Comparison of ENCODE assay signal across 13 cellular contexts in genomic region chr3:50625131-50625878, GRCh38. TPM values are rescaled to one million over a fixed set of nuclear protein-coding genes. Genes with fewer than 3 reads are reported as not detected.
DNase-seq lines count a peak whose midpoint lies in the region; ATAC-seq, FAIRE-seq and TF ChIP-seq lines count a peak whose summit lies in the region.
"Had no signal": no experiment of that assay in that cellular context is flagged by ENCODE, and none has a peak within 500 bp of the region (broad histone marks: within the 10 kb centered on the region; RNA-seq: fewer than 3 reads in every experiment).

No MANE protein-coding gene starts in this region.

- H4K20me1 ChIP-seq in H9 (ENCODE audit: control insufficient read depth, insufficient read depth, insufficient read length) = no peaks in the 10 kb centered on the region

- H3K27ac ChIP-seq in H9 (ENCODE audit: insufficient read length, low read depth, low read length) (no peak overlapping the region), mesendoderm (ENCODE audit: low read depth, low read length) (no peak overlapping the region)
- H3K27ac ChIP-seq: GM23248, KMS-11 had no signal

- H2AK5ac ChIP-seq in H9 (ENCODE audit: insufficient read length, low read length) (no peak overlapping the region), mesendoderm (ENCODE audit: low read length) (no peak overlapping the region)

- no peak overlapping the region for H2BK20ac ChIP-seq in H9 (ENCODE audit: low read depth, low read length, poor library complexity, severe bottlenecking)

- TF ChIP-seq CTCF in CD14-positive monocyte (IDR thresholded peaks at IDR 0.05) (no peak), H9 (conservative IDR thresholded peaks at IDR 0.05) (no peak)

- no peak overlapping the region for H2BK15ac ChIP-seq in H9 (ENCODE audit: low read depth, low read length)
- H2BK15ac ChIP-seq in mesendoderm (replicated peaks; ENCODE audit: low read depth) = no peak overlapping the region

- no peaks in the 10 kb centered on the region for H3K9me3 Mint-ChIP-seq in CD14-positive monocyte
- H3K9me3 Mint-ChIP-seq in H9 = no peaks in the 10 kb centered on the region
- no peaks in the 10 kb centered on the region for H3K9me3 Mint-ChIP-seq in activated T-helper 2 cell treated with anti-CD3 and anti-CD28 coated beads, Interferon-gamma antibody, Interleukin-2, Interleukin-4, amounts not matched to agents 10 μg/mL and 5 μg/mL and 100 μg/mL, durations not matched to agents 14 hours and 24 hours and 36 hours
- H3K9me3 Mint-ChIP-seq: central memory CD8-positive, alpha-beta T cell had no signal

- no peak overlapping the region for H4K91ac ChIP-seq in H9 (ENCODE audit: insufficient read length, low read depth, low read length)

- no peak for DNase-seq in CD14-positive monocyte (ENCODE audit: low spot score)
- DNase-seq in H9 = no peak
- no peak for DNase-seq in activated T-helper 2 cell treated with anti-CD3 and anti-CD28 coated beads, Interferon-gamma antibody, Interleukin-2, Interleukin-4, amounts not matched to agents 10 μg/mL and 5 μg/mL and 100 μg/mL, durations not matched to agents 14 hours and 24 hours and 36 hours (ENCODE audit: low spot score)
- no peak for DNase-seq in mesendoderm
- DNase-seq in frontal cortex (ENCODE audit: low spot score in 2 of 2) = no peak
- DNase-seq: GM23248; NCI-H2029 treated with DMSO at 0.1 percent for 48 hours; stimulated activated CD4-positive, alpha-beta T cell treated with anti-CD3 and anti-CD28 coated beads, Interleukin-2, amount 100 ng/mL, for 24 hours had no signal

- H3K79me1 ChIP-seq in H9 (ENCODE audit: insufficient read depth, low read depth, low read length, poor library complexity, severe bottlenecking) (peaks cover 2% of the 10 kb centered on the region), mesendoderm (ENCODE audit: low read length) (peaks cover 9% of the 10 kb centered on the region)

- peaks cover 53 to 86% of the 10 kb centered on the region in 2 donors for H3K36me3 Mint-ChIP-seq in CD14-positive monocyte
- peaks cover 0 to 26% (median 23%) of the 10 kb centered on the region in 3 experiments; a peak in 6 of 7 replicates for H3K36me3 Mint-ChIP-seq in H9 (ENCODE audit: insufficient read depth in 1 of 3, low read depth in 3 of 3)
- peaks cover 76% of the 10 kb centered on the region for H3K36me3 Mint-ChIP-seq in activated T-helper 2 cell treated with anti-CD3 and anti-CD28 coated beads, Interferon-gamma antibody, Interleukin-2, Interleukin-4, amounts not matched to agents 10 μg/mL and 5 μg/mL and 100 μg/mL, durations not matched to agents 14 hours and 24 hours and 36 hours (ENCODE audit: low read depth)

- H3K27me3 Mint-ChIP-seq in CD14-positive monocyte (ENCODE audit: low read depth in 3 of 3) (peaks cover 0 to 2% (median 0%) of the 10 kb centered on the region in 3 donors), H9 (ENCODE audit: low read depth) (no peaks in the 10 kb centered on the region)
- H3K27me3 Mint-ChIP-seq in activated T-helper 2 cell treated with anti-CD3 and anti-CD28 coated beads, Interferon-gamma antibody, Interleukin-2, Interleukin-4, amounts not matched to agents 10 μg/mL and 5 μg/mL and 100 μg/mL, durations not matched to agents 14 hours and 24 hours and 36 hours (ENCODE audit: low read depth) = no peaks in the 10 kb centered on the region
- H3K27me3 Mint-ChIP-seq: central memory CD8-positive, alpha-beta T cell had no signal

- H3K23ac ChIP-seq in H9 (ENCODE audit: insufficient read length, low read depth, low read length) (no peak overlapping the region), mesendoderm (ENCODE audit: low read length) (no peak overlapping the region)

- ATAC-seq in GM21526 (IDR thresholded peaks at IDR 0.05; ENCODE audit: low FRiP score, unreplicated experiment) = no peak
- ATAC-seq in GM21619 (IDR thresholded peaks at IDR 0.05; ENCODE audit: unreplicated experiment) = no peak
- no peak for ATAC-seq in HG02759 (IDR thresholded peaks at IDR 0.05; ENCODE audit: unreplicated experiment)

- H3T11ph ChIP-seq in H9 (ENCODE audit: low read length) = no peak overlapping the region

- H2BK5ac ChIP-seq in H9 (ENCODE audit: insufficient read length, low read length) (no peak overlapping the region), mesendoderm (ENCODE audit: low read length) (no peak overlapping the region)

- H3K36me3 ChIP-seq in mesendoderm (ENCODE audit: control insufficient read depth, insufficient read depth, low read length) = no peaks in the 10 kb centered on the region

- no peak for FAIRE-seq in frontal cortex (lab: Jason Lieb, UNC)

- no peak overlapping the region for H3K9ac ChIP-seq in H9 (ENCODE audit: extremely low read depth, insufficient read length, low read length)
- no peak overlapping the region for H3K9ac ChIP-seq in mesendoderm (ENCODE audit: low read length)
- H3K9ac ChIP-seq: GM23248, KMS-11 had no signal

- H3K27ac Mint-ChIP-seq in CD14-positive monocyte (peak overlapping the region; percentile 79 to 99 (median 98)), H9 (peak overlapping the region; percentile 48 to 93 (median 90); a peak in 6 of 7 replicates)
- peak overlapping the region; percentile 90 for H3K27ac Mint-ChIP-seq in activated T-helper 2 cell treated with anti-CD3 and anti-CD28 coated beads, Interferon-gamma antibody, Interleukin-2, Interleukin-4, amounts not matched to agents 10 μg/mL and 5 μg/mL and 100 μg/mL, durations not matched to agents 14 hours and 24 hours and 36 hours

- H3K4me1 Mint-ChIP-seq in CD14-positive monocyte (peaks cover 96% of the 10 kb centered on the region), H9 (peaks cover 54 to 59% of the 10 kb centered on the region in 2 experiments)
- H3K4me1 Mint-ChIP-seq in activated T-helper 2 cell treated with anti-CD3 and anti-CD28 coated beads, Interferon-gamma antibody, Interleukin-2, Interleukin-4, amounts not matched to agents 10 μg/mL and 5 μg/mL and 100 μg/mL, durations not matched to agents 14 hours and 24 hours and 36 hours (ENCODE audit: low read depth) = peaks cover 85% of the 10 kb centered on the region

- intact Hi-C loops in CD14-positive monocyte (cut with micrococcal nuclease) = no loop called here
- intact Hi-C loops in activated T-helper 2 cell treated with anti-CD3 and anti-CD28 coated beads, Interferon-gamma antibody, Interleukin-2, Interleukin-4, amounts not matched to agents 10 μg/mL and 5 μg/mL and 100 μg/mL, durations not matched to agents 14 hours and 24 hours and 36 hours (cut with micrococcal nuclease) = no loop called here

- H2BK120ac ChIP-seq in H9 (ENCODE audit: low read depth, low read length, poor library complexity, severe bottlenecking) (no peak overlapping the region), mesendoderm (ENCODE audit: low read depth, low read length) (no peak overlapping the region)

- H3K14ac ChIP-seq in H9 (ENCODE audit: insufficient read depth, low read length) = no peak overlapping the region

- no peak overlapping the region for H3K18ac ChIP-seq in H9 (ENCODE audit: insufficient read length, low read depth, low read length)
- H3K18ac ChIP-seq in mesendoderm (ENCODE audit: low read length) = no peak overlapping the region

- no peak overlapping the region for H2BK12ac ChIP-seq in H9 (ENCODE audit: insufficient read length, low read depth, low read length)

- no CpG with 5 or more reads among the region's 16 CpGs for WGBS in H9 (ENCODE audit: extremely low coverage, insufficient read length, low lambda C conversion rate)
- WGBS in mesendoderm (ENCODE audit: extremely low coverage, insufficient coverage, low lambda C conversion rate) = no CpG with 5 or more reads among the region's 16 CpGs

- H3K4me2 ChIP-seq in H9 (ENCODE audit: insufficient read depth, insufficient read length, low read length) (no peak overlapping the region), mesendoderm (ENCODE audit: low read length) (no peak overlapping the region)
- H3K4me2 ChIP-seq: KMS-11 had no signal

- no peaks in the 10 kb centered on the region; the same call in 1 of the 2 replicates for H3K4me1 ChIP-seq in H9 (ENCODE audit: insufficient read depth, low read length)
- peaks cover 8% of the 10 kb centered on the region for H3K4me1 ChIP-seq in mesendoderm (ENCODE audit: control insufficient read depth, low read depth, low read length)

- H3K23me2 ChIP-seq in H9 (ENCODE audit: insufficient read length, low read depth, low read length, poor library complexity, severe bottlenecking) = no peaks in the 10 kb centered on the region

- H3K27me3 ChIP-seq in H9 (ENCODE audit: insufficient read depth, low read length) (no peaks in the 10 kb centered on the region), mesendoderm (ENCODE audit: insufficient read depth, low read length, poor library complexity) (no peaks in the 10 kb centered on the region)

- H3K56ac ChIP-seq in H9 (ENCODE audit: insufficient read length, low read depth, low read length) = no peak overlapping the region
- H3K56ac ChIP-seq in mesendoderm (ENCODE audit: low read length) = peak overlapping the region; percentile 49

- no peaks in the 10 kb centered on the region for H3K9me3 ChIP-seq in H9 (ENCODE audit: control insufficient read depth, low read depth, low read length)

- no peak overlapping the region for H4K8ac ChIP-seq in H9 (replicated peaks; ENCODE audit: insufficient read length, low read depth, low read length)
- no peak overlapping the region for H4K8ac ChIP-seq in mesendoderm (ENCODE audit: low read depth, low read length)

- no peak overlapping the region for H3K4me3 ChIP-seq in mesendoderm (ENCODE audit: low read length)
- H3K4me3 ChIP-seq: GM23248 had no signal

- H2AFZ ChIP-seq in H9 (ENCODE audit: low read length) = no peak overlapping the region
- H2AFZ ChIP-seq: GM23248 had no signal

- peak overlapping the region; percentile 55 to 78 for H3K4me3 Mint-ChIP-seq in CD14-positive monocyte
- H3K4me3 Mint-ChIP-seq in H9 = no peak overlapping the region; a peak in 1 of 5 replicates
- H3K4me3 Mint-ChIP-seq in activated T-helper 2 cell treated with anti-CD3 and anti-CD28 coated beads, Interferon-gamma antibody, Interleukin-2, Interleukin-4, amounts not matched to agents 10 μg/mL and 5 μg/mL and 100 μg/mL, durations not matched to agents 14 hours and 24 hours and 36 hours (ENCODE audit: low read depth) = peak overlapping the region; percentile 74

- no peak overlapping the region for H3K4ac ChIP-seq in H9 (ENCODE audit: low read depth, low read length)
- H3K4ac ChIP-seq in mesendoderm (ENCODE audit: low read depth, low read length) = no peak overlapping the region

- H3K79me2 ChIP-seq in H9 (ENCODE audit: insufficient read depth, low read length) = 0 out of 2 replicates have a peak, but pooled peaks cover 2% of the 10 kb centered on the region
- H3K79me2 ChIP-seq in mesendoderm (ENCODE audit: control insufficient read depth, insufficient read depth, low read length) = no peaks in the 10 kb centered on the region

- H4K5ac ChIP-seq in H9 (ENCODE audit: insufficient read length, low read depth, low read length) = no peak overlapping the region
- H4K5ac ChIP-seq in mesendoderm (ENCODE audit: low read length) = no peak overlapping the region

RNA-seq across cellular contexts. Expression of gene MAPKAPK3, which starts 8.4 kb away (rescaled TPM):
- 100 to 1,000 TPM; 173 to 252 TPM for polyA plus RNA-seq in CD14-positive monocyte
- total RNA-seq in H9 (2021) (57.0 and 57.9 TPM in 2 replicates), frontal cortex (2.9 TPM)
- total RNA-seq in activated T-helper 2 cell treated with anti-CD3 and anti-CD28 coated beads, Interferon-gamma antibody, Interleukin-2, Interleukin-4, amounts not matched to agents 10 μg/mL and 5 μg/mL and 100 μg/mL, durations not matched to agents 14 hours and 24 hours and 36 hours = 178 and 190 TPM in 2 replicates
- 35.2 TPM for polyA plus RNA-seq in mesendoderm (2013, experiment 1 of 2)
- 36.3 TPM for polyA plus RNA-seq in mesendoderm (2013, experiment 2 of 2)

RNA-seq across cellular contexts. Expression of gene CISH, which starts 13.7 kb away (rescaled TPM):
- polyA plus RNA-seq in CD14-positive monocyte = 1 to 10 TPM; 2.9 to 6.2 TPM
- total RNA-seq in H9 (2021) (1.7 and 2.2 TPM in 2 replicates), frontal cortex (0.41 TPM)
- 351 and 355 TPM in 2 replicates for total RNA-seq in activated T-helper 2 cell treated with anti-CD3 and anti-CD28 coated beads, Interferon-gamma antibody, Interleukin-2, Interleukin-4, amounts not matched to agents 10 μg/mL and 5 μg/mL and 100 μg/mL, durations not matched to agents 14 hours and 24 hours and 36 hours
- polyA plus RNA-seq in mesendoderm (2013, experiment 1 of 2) = 2.4 TPM
- 2.3 TPM for polyA plus RNA-seq in mesendoderm (2013, experiment 2 of 2)

RNA-seq across cellular contexts. Expression of gene DOCK3, which starts 49.4 kb away (rescaled TPM):
- under 1 TPM in 1 of 2 donors, not detected in 1; 0.03 TPM for polyA plus RNA-seq in CD14-positive monocyte
- total RNA-seq in H9 (2021) (7.0 and 8.3 TPM in 2 replicates), frontal cortex (39.9 TPM)
- total RNA-seq in activated T-helper 2 cell treated with anti-CD3 and anti-CD28 coated beads, Interferon-gamma antibody, Interleukin-2, Interleukin-4, amounts not matched to agents 10 μg/mL and 5 μg/mL and 100 μg/mL, durations not matched to agents 14 hours and 24 hours and 36 hours = 1.1 and 1.4 TPM in 2 replicates
- polyA plus RNA-seq in mesendoderm (2013, experiment 1 of 2) = 0.93 TPM
- 0.91 TPM for polyA plus RNA-seq in mesendoderm (2013, experiment 2 of 2)

RNA-seq across cellular contexts. Expression of gene HEMK1, which starts 56.0 kb away (rescaled TPM):
- 10 to 100 TPM; 12.1 to 14.0 TPM for polyA plus RNA-seq in CD14-positive monocyte
- 11.6 and 12.5 TPM in 2 replicates for total RNA-seq in H9 (2021)
- 61.7 and 68.7 TPM in 2 replicates for total RNA-seq in activated T-helper 2 cell treated with anti-CD3 and anti-CD28 coated beads, Interferon-gamma antibody, Interleukin-2, Interleukin-4, amounts not matched to agents 10 μg/mL and 5 μg/mL and 100 μg/mL, durations not matched to agents 14 hours and 24 hours and 36 hours
- 5.3 TPM for polyA plus RNA-seq in mesendoderm (2013, experiment 1 of 2)
- 5.4 TPM for polyA plus RNA-seq in mesendoderm (2013, experiment 2 of 2)
- 4.5 TPM for total RNA-seq in frontal cortex

RNA-seq across cellular contexts. Expression of gene C3orf18, which starts 57.8 kb away (rescaled TPM):
- under 1 TPM; 0.18 to 0.76 TPM for polyA plus RNA-seq in CD14-positive monocyte
- total RNA-seq in H9 (2021) (5.5 and 7.1 TPM in 2 replicates), frontal cortex (12.6 TPM)
- 35.2 and 37.2 TPM in 2 replicates for total RNA-seq in activated T-helper 2 cell treated with anti-CD3 and anti-CD28 coated beads, Interferon-gamma antibody, Interleukin-2, Interleukin-4, amounts not matched to agents 10 μg/mL and 5 μg/mL and 100 μg/mL, durations not matched to agents 14 hours and 24 hours and 36 hours
- 1.9 TPM for polyA plus RNA-seq in mesendoderm (2013, experiment 1 of 2)
- polyA plus RNA-seq in mesendoderm (2013, experiment 2 of 2) = 1.9 TPM

Comparison
In these comparisons a context has a peak if more than half of its experiments do, and no peak if none do; other contexts are left out.
1. H3K4me3 Mint-ChIP-seq: peak in CD14-positive monocyte (2 of 2) and activated T-helper 2 cell treated with anti-CD3 and anti-CD28 coated beads, Interferon-gamma antibody, Interleukin-2, Interleukin-4, amounts not matched to agents 10 μg/mL and 5 μg/mL and 100 μg/mL, durations not matched to agents 14 hours and 24 hours and 36 hours (single experiment); none in H9 (0 of 2).
2. RNA of gene MAPKAPK3, which starts 8.4 kb away (total RNA-seq): 178 to 190 TPM in activated T-helper 2 cell treated with anti-CD3 and anti-CD28 coated beads, Interferon-gamma antibody, Interleukin-2, Interleukin-4, amounts not matched to agents 10 μg/mL and 5 μg/mL and 100 μg/mL, durations not matched to agents 14 hours and 24 hours and 36 hours and 57.0 to 57.9 TPM in H9; 2.9 TPM in frontal cortex (single experiment); every median in the first group is over 10 times any median in the second.
3. RNA of gene CISH, which starts 13.7 kb away (total RNA-seq): 351 to 355 TPM in activated T-helper 2 cell treated with anti-CD3 and anti-CD28 coated beads, Interferon-gamma antibody, Interleukin-2, Interleukin-4, amounts not matched to agents 10 μg/mL and 5 μg/mL and 100 μg/mL, durations not matched to agents 14 hours and 24 hours and 36 hours; 1.7 to 2.2 TPM in H9 and 0.41 TPM in frontal cortex (single experiment); every median in the first group is over 100 times any median in the second.
4. Peak in every context shown above with its lines, with median percentiles within 50 percentile points of each other: H3K27ac Mint-ChIP-seq.